ENCODE assay signal across 8 cellular contexts in the genomic region with DNA sequence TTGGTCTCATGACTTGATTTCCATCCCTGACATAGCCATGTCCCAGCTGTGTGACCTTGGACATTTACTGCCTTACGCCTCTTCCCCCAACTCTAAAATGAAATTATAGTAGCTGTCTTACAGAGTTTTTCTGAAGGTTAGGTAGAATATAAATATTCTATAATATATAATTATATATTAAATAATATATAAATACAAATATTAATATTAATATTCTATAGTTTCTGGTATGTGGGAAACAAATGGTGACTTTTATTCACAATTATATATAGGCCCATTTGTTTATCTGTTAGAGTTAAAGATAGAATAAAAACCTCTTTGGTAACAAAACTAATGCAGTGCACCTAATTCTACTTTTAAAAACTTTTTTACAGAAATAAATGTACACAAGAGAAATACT. TPM values are rescaled to one million over a fixed set of nuclear protein-coding genes. Genes with fewer than 3 reads are reported as not detected.
A peak's percentile ranks its signal among the peaks of the same experiment; 100 is the strongest.
DNase-seq lines count a peak whose midpoint lies in the region; ATAC-seq and TF ChIP-seq lines count a peak whose summit lies in the region.

No MANE protein-coding gene starts in this region.

- H3K27me3 Mint-ChIP-seq in activated T-cell treated with anti-CD3 and anti-CD28 coated beads, Interleukin-2, amount 50 U/mL, for 24 hours, result no peaks in the 10 kb centered on the region
- H3K27me3 Mint-ChIP-seq in chondrocyte (ENCODE audit: low read depth), result no peaks in the 10 kb centered on the region

- H3K4me1 ChIP-seq in NT2/D1 (ENCODE audit: insufficient read depth, insufficient read length), result no peaks in the 10 kb centered on the region

- H3K4me1 Mint-ChIP-seq in activated T-cell treated with anti-CD3 and anti-CD28 coated beads, Interleukin-2, amount 50 U/mL, for 24 hours (ENCODE audit: low read depth), result peaks cover 20% of the 10 kb centered on the region
- H3K4me1 Mint-ChIP-seq in chondrocyte (ENCODE audit: low read depth), result peaks cover 13% of the 10 kb centered on the region

- H3K9ac ChIP-seq in NT2/D1 (ENCODE audit: insufficient read length, low read depth), result no peak overlapping the region

- H3K36me3 Mint-ChIP-seq in activated T-cell treated with anti-CD3 and anti-CD28 coated beads, Interleukin-2, amount 50 U/mL, for 24 hours (ENCODE audit: low read depth), result peaks cover 54% of the 10 kb centered on the region
- peaks cover 1% of the 10 kb centered on the region for H3K36me3 Mint-ChIP-seq in chondrocyte (ENCODE audit: low read depth)

- no peaks in the 10 kb centered on the region for H3K9me3 Mint-ChIP-seq in activated T-cell treated with anti-CD3 and anti-CD28 coated beads, Interleukin-2, amount 50 U/mL, for 24 hours
- no peaks in the 10 kb centered on the region for H3K9me3 Mint-ChIP-seq in chondrocyte (ENCODE audit: low read depth)

- no peak for DNase-seq in activated T-cell treated with anti-CD3 and anti-CD28 coated beads, Interleukin-2, amount 50 U/mL, for 24 hours
- DNase-seq in activated T-cell treated with anti-CD3 and anti-CD28 coated beads, Interleukin-2, amount 50 U/mL, for 48 hours, result no peak
- DNase-seq in NT2/D1 (ENCODE audit: low read depth, low spot score) (no peak), chondrocyte (ENCODE audit: low spot score) (no peak), retinal pigment epithelial cell (ENCODE audit: low read depth) (no peak), SK-N-DZ (ENCODE audit: low spot score) (no peak)

- no peaks in the 10 kb centered on the region for H3K9me3 ChIP-seq in NT2/D1 (ENCODE audit: insufficient read depth, low read length)

- H3K36me3 ChIP-seq in NT2/D1 (ENCODE audit: insufficient read depth, insufficient read length, low read length), result peaks cover 28% of the 10 kb centered on the region

- H3K4me3 ChIP-seq in NT2/D1 (ENCODE audit: insufficient read length, low read depth) (peak overlapping the region; percentile 10), retinal pigment epithelial cell (ENCODE audit: low read length) (peak overlapping the region; percentile 94)

- TF ChIP-seq CTCF in chondrocyte (IDR thresholded peaks at IDR 0.05), result no peak
- TF ChIP-seq CTCF in retinal pigment epithelial cell (conservative IDR thresholded peaks at IDR 0.05; ENCODE audit: low read depth, low read length), result no peak

- peak overlapping the region; percentile 57 for H3K27ac Mint-ChIP-seq in activated T-cell treated with anti-CD3 and anti-CD28 coated beads, Interleukin-2, amount 50 U/mL, for 24 hours
- H3K27ac Mint-ChIP-seq in chondrocyte (ENCODE audit: unreplicated experiment), result no peak overlapping the region

- peaks cover 4% of the 10 kb centered on the region for H3K27me3 ChIP-seq in NT2/D1 (ENCODE audit: insufficient read depth, insufficient read length)

- peak overlapping the region; percentile 91 for H3K4me3 Mint-ChIP-seq in activated T-cell treated with anti-CD3 and anti-CD28 coated beads, Interleukin-2, amount 50 U/mL, for 24 hours
- H3K4me3 Mint-ChIP-seq in chondrocyte (ENCODE audit: unreplicated experiment), result peak overlapping the region; percentile 52

- ATAC-seq in HG03432 (IDR thresholded peaks at IDR 0.05; ENCODE audit: unreplicated experiment), result no peak
- no peak for ATAC-seq in GM21576 (IDR thresholded peaks at IDR 0.05; ENCODE audit: unreplicated experiment)

RNA-seq across cellular contexts. Expression of gene RBBP8, which starts 1.7 kb away (rescaled TPM):
- 23.2 to 26.6 TPM (median 24.7 TPM) in 3 replicates for total RNA-seq in chondrocyte
- 44.9 and 66.1 TPM in 2 replicates for polyA plus RNA-seq in SK-N-DZ (2014; cell fraction: cytosol; rRNA removed)
- polyA plus RNA-seq in SK-N-DZ (2014; cell fraction: nucleus; rRNA removed), result 32.8 and 49.0 TPM in 2 replicates
